Comparison of ENCODE assay signal across 8 cellular contexts in genomic region chr2:186641807-186642321, GRCh38. TPM values are rescaled to one million over a fixed set of nuclear protein-coding genes. Genes with fewer than 3 reads are reported as not detected.
A peak's percentile ranks its signal among the peaks of the same experiment; 100 is the strongest.
DNase-seq lines count a peak whose midpoint lies in the region; ATAC-seq and TF ChIP-seq lines count a peak whose summit lies in the region.

No MANE protein-coding gene starts in this region.

- no peaks in the 10 kb centered on the region for H3K9me3 Mint-ChIP-seq in activated CD4-positive, alpha-beta memory T cell treated with anti-CD3 and anti-CD28 coated beads, Interleukin-2, amount 10 ng/mL, durations not matched to agents 7 days and 5 days
- no peaks in the 10 kb centered on the region for H3K9me3 Mint-ChIP-seq in osteocyte (ENCODE audit: unreplicated experiment)

- H3K27me3 Mint-ChIP-seq in activated CD4-positive, alpha-beta memory T cell treated with anti-CD3 and anti-CD28 coated beads, Interleukin-2, amount 10 ng/mL, durations not matched to agents 7 days and 5 days: no peaks in the 10 kb centered on the region
- H3K27me3 Mint-ChIP-seq in osteocyte (ENCODE audit: unreplicated experiment): no peaks in the 10 kb centered on the region

- H3K4me3 Mint-ChIP-seq in activated CD4-positive, alpha-beta memory T cell treated with anti-CD3 and anti-CD28 coated beads, Interleukin-2, amount 10 ng/mL, durations not matched to agents 7 days and 5 days: no peak overlapping the region
- no peak overlapping the region for H3K4me3 Mint-ChIP-seq in osteocyte (ENCODE audit: unreplicated experiment)

- ATAC-seq in GM19438 (IDR thresholded peaks at IDR 0.05; ENCODE audit: low read depth, unreplicated experiment) (peak; percentile 79), HG03342 (IDR thresholded peaks at IDR 0.05; ENCODE audit: unreplicated experiment) (peak; percentile 85)

- CTCF ChIA-PET in activated CD4-positive, alpha-beta memory T cell treated with anti-CD3 and anti-CD28 coated beads, Interleukin-2, amount 10 ng/mL, durations not matched to agents 7 days and 5 days (lab: Charles Lee): interaction anchor here (1.1 to 6.1 kb wide), 13 partner anchors 11 to 154 kb away, joined by 3 to 94 read pairs (median 4); partner anchors contain the start of gene ITGAV

- TF ChIP-seq CTCF in foreskin fibroblast (IDR thresholded peaks at IDR 0.05; ENCODE audit: low read depth, low read length) (peak; percentile 65), osteocyte (IDR thresholded peaks at IDR 0.05) (peak; percentile 89)

- H3K36me3 Mint-ChIP-seq in activated CD4-positive, alpha-beta memory T cell treated with anti-CD3 and anti-CD28 coated beads, Interleukin-2, amount 10 ng/mL, durations not matched to agents 7 days and 5 days (ENCODE audit: low read depth): peaks cover 19% of the 10 kb centered on the region
- peaks cover 27% of the 10 kb centered on the region for H3K36me3 Mint-ChIP-seq in osteocyte (ENCODE audit: unreplicated experiment)

- H3K27ac Mint-ChIP-seq in activated CD4-positive, alpha-beta memory T cell treated with anti-CD3 and anti-CD28 coated beads, Interleukin-2, amount 10 ng/mL, durations not matched to agents 7 days and 5 days: no peak overlapping the region
- peak overlapping the region; percentile 6 for H3K27ac Mint-ChIP-seq in osteocyte (ENCODE audit: unreplicated experiment)

- POLR2A ChIA-PET in activated CD4-positive, alpha-beta memory T cell treated with anti-CD3 and anti-CD28 coated beads, Interleukin-2, amount 10 ng/mL, durations not matched to agents 7 days and 5 days (lab: Charles Lee): interaction anchor here (0.6 to 1.7 kb wide), 4 partner anchors 58 to 157 kb away, joined by 3 to 9 read pairs (median 4); no protein-coding TSS in a partner anchor

- H3K4me1 Mint-ChIP-seq in activated CD4-positive, alpha-beta memory T cell treated with anti-CD3 and anti-CD28 coated beads, Interleukin-2, amount 10 ng/mL, durations not matched to agents 7 days and 5 days: peaks cover 25% of the 10 kb centered on the region
- peaks cover 6% of the 10 kb centered on the region for H3K4me1 Mint-ChIP-seq in osteocyte (ENCODE audit: unreplicated experiment)

- DNase-seq in ELR (ENCODE audit: low read depth) (peak; percentile 83), NCI-H345 (lab: John Stamatoyannopoulos, UW) (peak; percentile 29), foreskin fibroblast (peak; percentile 64 to 84), osteocyte (ENCODE audit: extremely low spot score, unreplicated experiment) (no peak), islet precursor cell (no peak)
- DNase-seq in activated CD4-positive, alpha-beta memory T cell treated with anti-CD3 and anti-CD28 coated beads, Interleukin-2, amount 10 ng/mL, durations not matched to agents 7 days and 5 days: peak; percentile 34

- H3K4me3 ChIP-seq in foreskin fibroblast (ENCODE audit: low read depth in 1 of 2, low read length in 2 of 2): no peak overlapping the region

RNA-seq across cellular contexts. Expression of gene FAM171B, which starts 52.0 kb away (rescaled TPM):
- total RNA-seq in activated CD4-positive, alpha-beta memory T cell treated with anti-CD3 and anti-CD28 coated beads, Interleukin-2, amount 10 ng/mL, durations not matched to agents 7 days and 5 days: 1 to 10 TPM in 1 of 2 experiments, under 1 TPM in 1; 0.65 to 1.0 TPM
- total RNA-seq in osteocyte: 24.4 and 27.6 TPM in 2 replicates

RNA-seq across cellular contexts. Expression of gene ITGAV, which starts 52.0 kb away (rescaled TPM):
- 10 to 100 TPM in 1 of 2 experiments, 1 to 10 TPM in 1; 9.8 to 10.2 TPM for total RNA-seq in activated CD4-positive, alpha-beta memory T cell treated with anti-CD3 and anti-CD28 coated beads, Interleukin-2, amount 10 ng/mL, durations not matched to agents 7 days and 5 days
- 141 and 146 TPM in 2 replicates for total RNA-seq in osteocyte

Comparison
In these comparisons a context has a peak if more than half of its experiments do, and no peak if none do; other contexts are left out.
1. DNase-seq: peak in ELR (single experiment), NCI-H345 (single experiment), activated CD4-positive, alpha-beta memory T cell treated with anti-CD3 and anti-CD28 coated beads, Interleukin-2, amount 10 ng/mL, durations not matched to agents 7 days and 5 days (single experiment) and foreskin fibroblast (2 of 2); none in osteocyte (single experiment) and islet precursor cell (single experiment).
2. RNA of gene FAM171B, which starts 52.0 kb away (total RNA-seq): 24.4 to 27.6 TPM in osteocyte; 0.65 to 1.0 TPM in activated CD4-positive, alpha-beta memory T cell treated with anti-CD3 and anti-CD28 coated beads, Interleukin-2, amount 10 ng/mL, durations not matched to agents 7 days and 5 days; every median in the first group is over 10 times any median in the second.
3. RNA of gene ITGAV, which starts 52.0 kb away (total RNA-seq): 141 to 146 TPM in osteocyte; 9.8 to 10.2 TPM in activated CD4-positive, alpha-beta memory T cell treated with anti-CD3 and anti-CD28 coated beads, Interleukin-2, amount 10 ng/mL, durations not matched to agents 7 days and 5 days; every median in the first group is over 10 times any median in the second.